Comparison of ENCODE assay signal across 24 cellular contexts in genomic region chr6:69756357-69756756, GRCh38. TPM values are rescaled to one million over a fixed set of nuclear protein-coding genes. Genes with fewer than 3 reads are reported as not detected.
DNase-seq lines count a peak whose midpoint lies in the region; ATAC-seq, FAIRE-seq and TF ChIP-seq lines count a peak whose summit lies in the region.
"Had no signal": no experiment of that assay in that cellular context is flagged by ENCODE, and none has a peak within 500 bp of the region (broad histone marks: within the 10 kb centered on the region; RNA-seq: fewer than 3 reads in every experiment).

No MANE protein-coding gene starts in this region.

- peak; percentile 64 for FAIRE-seq in GM19239 (lab: Jason Lieb, UNC)
- FAIRE-seq: A204.1, GM12892, H1 had no signal

- peaks cover 0 to 6% (median 0%) of the 10 kb centered on the region in 3 donors for H3K36me3 ChIP-seq in esophagus squamous epithelium
- H3K36me3 ChIP-seq: HAP-1 had no signal

- H3K27me3 Mint-ChIP-seq in activated T-cell treated with anti-CD3 and anti-CD28 coated beads, Interleukin-2, amount 50 U/mL, for 72 hours (ENCODE audit: low read depth), result no peaks in the 10 kb centered on the region
- H3K27me3 Mint-ChIP-seq in progenitor cell of endocrine pancreas, result no peaks in the 10 kb centered on the region
- H3K27me3 Mint-ChIP-seq: CD4-positive, alpha-beta memory T cell had no signal

- TF ChIP-seq POLR2A in esophagus squamous epithelium (IDR thresholded peaks at IDR 0.05), result no peak

- peaks cover 0 to 3% of the 10 kb centered on the region in 2 donors for H3K9me3 Mint-ChIP-seq in activated T-cell treated with anti-CD3 and anti-CD28 coated beads, Interleukin-2, amount 50 U/mL, for 72 hours
- peaks cover 25% of the 10 kb centered on the region for H3K9me3 Mint-ChIP-seq in progenitor cell of endocrine pancreas (ENCODE audit: low read depth)
- H3K9me3 Mint-ChIP-seq: HFFc6 had no signal

- no peak for ATAC-seq in activated T-cell treated with anti-CD3 and anti-CD28 coated beads, Interleukin-2, amount 50 U/mL, for 72 hours (replicated peaks in 1 of 2)
- peak; percentile 85 for ATAC-seq in left colon
- ATAC-seq in HG03442 (IDR thresholded peaks at IDR 0.05; ENCODE audit: unreplicated experiment), result no peak

- no peak overlapping the region for H3K4me3 ChIP-seq in esophagus squamous epithelium
- H3K4me3 ChIP-seq: GM23248, HAP-1 had no signal

- peaks cover 13% of the 10 kb centered on the region for H3K4me1 Mint-ChIP-seq in activated T-cell treated with anti-CD3 and anti-CD28 coated beads, Interleukin-2, amount 50 U/mL, for 72 hours (ENCODE audit: low read depth)
- H3K4me1 Mint-ChIP-seq in progenitor cell of endocrine pancreas (ENCODE audit: low read depth), result peaks cover 12% of the 10 kb centered on the region

- no peaks in the 10 kb centered on the region for H3K27me3 ChIP-seq in esophagus squamous epithelium

- H3K27ac ChIP-seq in esophagus squamous epithelium, result no peak overlapping the region
- H3K27ac ChIP-seq: 22Rv1, GM23248 had no signal

- H3K27ac Mint-ChIP-seq in activated T-cell treated with anti-CD3 and anti-CD28 coated beads, Interleukin-2, amount 50 U/mL, for 72 hours, result peak overlapping the region; percentile 33
- peak overlapping the region; percentile 24 for H3K27ac Mint-ChIP-seq in progenitor cell of endocrine pancreas
- H3K27ac Mint-ChIP-seq: HFFc6 had no signal

- intact Hi-C loops in left colon (cut with DNase I, micrococcal nuclease), result no loop called here
- intact Hi-C loops in esophagus squamous epithelium (cut with DNase I), result no loop called here

- no peak for TF ChIP-seq CTCF in progenitor cell of endocrine pancreas (IDR thresholded peaks at IDR 0.05; ENCODE audit: unreplicated experiment)
- TF ChIP-seq CTCF in esophagus squamous epithelium (IDR thresholded peaks at IDR 0.05), result no peak

- H3K4me1 ChIP-seq in esophagus squamous epithelium, result peaks cover 0 to 4% (median 0%) of the 10 kb centered on the region in 3 donors

- DNase-seq in activated T-cell treated with anti-CD3 and anti-CD28 coated beads, Interleukin-2, amount 50 U/mL, for 72 hours, result no peak
- no peak for DNase-seq in activated T-cell treated with anti-CD3 and anti-CD28 coated beads, Interleukin-2, amount 50 U/mL, for 48 hours
- DNase-seq in GM19239 (ENCODE audit: insufficient read length, low spot score), result no peak
- no peak for DNase-seq in left colon
- no peak for DNase-seq in progenitor cell of endocrine pancreas (ENCODE audit: low spot score, unreplicated experiment)
- no peak for DNase-seq in NCI-H446 (lab: John Stamatoyannopoulos, UW)
- DNase-seq in esophagus squamous epithelium (lab: John Stamatoyannopoulos, UW), result no peak
- DNase-seq: ACHN; AML-193; C1 segment of cervical spinal cord; Calu3; CD4-positive, alpha-beta memory T cell; COR-L47; DMS53; DMS79 treated with DMSO at 0.1 percent for 48 hours; GF-D8; GM23248; HFFc6 had no signal

- peaks cover 0 to 4% (median 0%) of the 10 kb centered on the region in 3 donors for H3K9me3 ChIP-seq in esophagus squamous epithelium
- H3K9me3 ChIP-seq: HAP-1 had no signal

- H3K4me3 Mint-ChIP-seq in activated T-cell treated with anti-CD3 and anti-CD28 coated beads, Interleukin-2, amount 50 U/mL, for 72 hours, result no peak overlapping the region
- H3K4me3 Mint-ChIP-seq in progenitor cell of endocrine pancreas (ENCODE audit: low read depth), result no peak overlapping the region
- H3K4me3 Mint-ChIP-seq: CD4-positive, alpha-beta memory T cell; HFFc6 had no signal

- H3K36me3 Mint-ChIP-seq in activated T-cell treated with anti-CD3 and anti-CD28 coated beads, Interleukin-2, amount 50 U/mL, for 72 hours (ENCODE audit: insufficient read depth in 2 of 2), result peaks cover 11 to 12% of the 10 kb centered on the region in 2 donors
- peaks cover 25% of the 10 kb centered on the region for H3K36me3 Mint-ChIP-seq in progenitor cell of endocrine pancreas (ENCODE audit: insufficient read depth)

RNA-seq across cellular contexts. Expression of gene LMBRD1, which starts 40.5 kb away (rescaled TPM):
- 10 to 100 TPM; 24.5 to 24.8 TPM for total RNA-seq in activated T-cell treated with anti-CD3 and anti-CD28 coated beads, Interleukin-2, amount 50 U/mL, for 72 hours
- 10 to 100 TPM; 56.9 to 85.1 TPM for total RNA-seq in left colon
- 39.1 and 40.9 TPM in 2 replicates for total RNA-seq in progenitor cell of endocrine pancreas
- 10 to 100 TPM; 23.0 to 50.6 (median 41.1) TPM for total RNA-seq in esophagus squamous epithelium
